In the genomic region with DNA sequence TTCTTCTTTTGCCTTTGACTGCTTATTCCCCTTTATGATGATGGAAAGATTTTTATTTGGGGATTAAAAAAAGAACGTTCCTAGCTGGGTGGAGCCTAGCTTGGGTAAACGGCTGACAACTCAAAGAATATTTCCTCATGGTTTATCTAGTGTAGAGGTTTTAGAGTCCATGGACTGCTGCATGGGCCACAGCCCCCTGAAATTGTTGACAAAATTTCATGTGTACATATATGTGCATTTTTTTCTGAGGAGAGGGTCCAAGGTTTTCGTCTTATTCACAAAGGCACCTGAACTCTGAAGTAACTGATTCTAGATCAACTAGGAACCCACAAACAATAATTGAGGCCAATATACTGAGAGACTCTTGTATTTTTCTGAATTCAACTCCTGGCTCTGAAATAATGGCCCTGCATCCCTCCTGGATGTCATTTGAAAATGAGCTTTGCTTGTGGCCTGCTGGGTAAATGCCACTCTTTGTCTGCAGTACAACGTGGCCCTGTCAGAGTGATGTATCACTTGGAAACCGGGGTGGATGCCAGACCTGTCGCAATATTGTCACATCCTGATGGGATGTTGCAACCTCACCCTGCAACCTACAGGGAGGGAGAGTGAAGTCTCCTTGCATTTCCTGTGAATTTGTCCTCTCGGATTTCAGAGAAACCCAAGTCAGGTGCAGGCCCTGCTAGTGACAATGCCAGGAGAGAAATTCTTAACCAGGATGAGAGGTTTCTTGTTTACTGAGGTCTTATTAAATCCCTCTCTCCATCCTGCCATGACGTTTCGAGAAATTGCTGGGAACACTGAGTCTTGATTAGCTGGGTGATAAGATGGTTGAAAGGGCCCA, we compare ENCODE assay signal across 8 cellular contexts. TPM values are rescaled to one million over a fixed set of nuclear protein-coding genes. Genes with fewer than 3 reads are reported as not detected.
DNase-seq lines count a peak whose midpoint lies in the region; ATAC-seq and TF ChIP-seq lines count a peak whose summit lies in the region.

No MANE protein-coding gene starts in this region.

- H3K9ac ChIP-seq in IMR-90 (ENCODE audit: low read depth, low read length), result no peak overlapping the region; the same call in 1 of the 2 replicates
- no peak overlapping the region for H3K9ac ChIP-seq in MM.1S (ENCODE audit: low read length)

- POLR2A ChIA-PET in IMR-90 (lab: Charles Lee; ENCODE audit: unreplicated experiment), result interaction anchor here (0.5 to 1.4 kb wide), 3 partner anchors 10 to 176 kb away, joined by 3 to 5 read pairs (median 3); no protein-coding TSS in a partner anchor
- POLR2A ChIA-PET in activated B cell treated with CpG ODN at 0.5 μM for 24 hours (lab: Charles Lee), result interaction anchor here (0.6 to 5.3 kb wide), 8 partner anchors 11 to 215 kb away, joined by 3 to 38 read pairs (median 9); partner anchors contain the start of gene EHF
- POLR2A ChIA-PET in T-cell (lab: Charles Lee), result interaction anchor here in 1 of 2 donors (0.6 kb wide), 1 partner anchor 10 kb away, joined by 3 read pairs; no protein-coding TSS in a partner anchor

- in situ Hi-C loops in IMR-90 (cut with MboI; ENCODE audit: low sequenced_read_pairs), result no loop called here

- peaks cover 11% of the 10 kb centered on the region for H3K4me1 ChIP-seq in IMR-90 (ENCODE audit: control insufficient read depth, insufficient read depth, low read length)
- H3K4me1 ChIP-seq in MM.1S (ENCODE audit: low read length), result peaks cover 9% of the 10 kb centered on the region

- BruUV-seq in IMR-90 (replicated peaks; lab: Mats Ljungman, UMichigan), result no TSS peak

- no peaks in the 10 kb centered on the region for H3K79me1 ChIP-seq in IMR-90 (ENCODE audit: low read depth in 1 of 2, low read length in 2 of 2)

- peak overlapping the region; percentile 85 for H2BK5ac ChIP-seq in IMR-90 (ENCODE audit: low read depth, low read length, poor library complexity, severe bottlenecking)

- H3K4me3 ChIP-seq in IMR-90 (ENCODE audit: insufficient read depth, low read depth, low read length) (no peak overlapping the region), MM.1S (ENCODE audit: low read length) (no peak overlapping the region)

- H2AK9ac ChIP-seq in IMR-90 (replicated peaks; ENCODE audit: low read depth, low read length, poor library complexity), result peak overlapping the region; percentile 50

- H3K56ac ChIP-seq in IMR-90 (ENCODE audit: extremely low read depth, insufficient read depth, low read length), result peak overlapping the region; percentile 88

- ATAC-seq in IMR-90 (ENCODE audit: low read depth) (peak; percentile 2; the same call in 1 of the 2 replicates), activated B cell treated with CpG ODN at 0.5 μM for 24 hours (ENCODE audit: low read depth) (no peak), left colon (peak; percentile 22), T-cell (replicated peaks in 1 of 4) (no peak), HG02852 (IDR thresholded peaks at IDR 0.05; ENCODE audit: unreplicated experiment) (no peak)

- peak overlapping the region; percentile 79 for H3K14ac ChIP-seq in IMR-90 (replicated peaks; ENCODE audit: low read depth, low read length)

- CTCF ChIA-PET in IMR-90 (lab: Yijun Ruan, JAX), result interaction anchor here (1.4 to 1.8 kb wide), 2 partner anchors 9 to 68 kb away, joined by 3 to 14 read pairs; no protein-coding TSS in a partner anchor
- CTCF ChIA-PET in activated B cell treated with CpG ODN at 0.5 μM for 24 hours (lab: Charles Lee), result interaction anchor here (1.4 to 4.8 kb wide), 5 partner anchors 20 to 234 kb away, joined by 3 to 79 read pairs (median 3); no protein-coding TSS in a partner anchor
- CTCF ChIA-PET in T-cell (lab: Charles Lee), result no interaction called here

- intact Hi-C loops in IMR-90 (cut with micrococcal nuclease), result no loop called here
- intact Hi-C loops in activated B cell treated with CpG ODN at 0.5 μM for 24 hours (cut with micrococcal nuclease), result loop anchor here (1.0 to 5.0 kb wide), 6 partner anchors 20 to 388 kb away; partner anchors contain the start of genes APIP, ELF5 and PDHX
- intact Hi-C loops in left colon (cut with DNase I, micrococcal nuclease), result no loop called here

- TF ChIP-seq RAD21 in IMR-90 (IDR thresholded peaks at IDR 0.05; ENCODE audit: low read length), result no peak

- H2AFZ ChIP-seq in IMR-90 (replicated peaks; ENCODE audit: low read length, poor library complexity), result peak overlapping the region; percentile 73
- H2AFZ ChIP-seq in MM.1S (ENCODE audit: low read length), result no peak overlapping the region

- peak overlapping the region; percentile 62; the same call in 2 of the 3 replicates for H2BK15ac ChIP-seq in IMR-90 (ENCODE audit: low read depth, low read length)

- DNase-seq in A172 (ENCODE audit: low spot score), result peak; percentile 77
- peak; percentile 66 for DNase-seq in IMR-90
- DNase-seq in activated B cell treated with CpG ODN at 0.5 μM for 24 hours, result no peak
- peak in 1 of 2 donors; percentile 50 for DNase-seq in left colon
- DNase-seq in activated CD8-positive, alpha-beta memory T cell treated with anti-CD3 and anti-CD28 coated beads, Interleukin-2, amount 50 U/mL, for 4 hours, result no peak
- DNase-seq in T-cell, result no peak
- no peak for DNase-seq in MM.1S

- peak overlapping the region; percentile 33 for H2AK5ac ChIP-seq in IMR-90 (ENCODE audit: low read depth, low read length)

- peak overlapping the region; percentile 96 for H2BK120ac ChIP-seq in IMR-90 (ENCODE audit: low read depth, low read length)

- H3K9me3 Mint-ChIP-seq in activated B cell treated with CpG ODN at 0.5 μM for 24 hours (no peaks in the 10 kb centered on the region), T-cell (no peaks in the 10 kb centered on the region)

- peak overlapping the region; percentile 86 for H4K91ac ChIP-seq in IMR-90 (ENCODE audit: insufficient read depth, low read depth, low read length)

- H3K18ac ChIP-seq in IMR-90 (ENCODE audit: low read depth, low read length), result peak overlapping the region; percentile 70; the same call in 1 of the 2 replicates

- H3F3A ChIP-seq in MM.1S (ENCODE audit: insufficient read depth, low read length), result 0 out of 2 replicates have a peak, but pooled peaks cover 4% of the 10 kb centered on the region

- H3K9me2 ChIP-seq in MM.1S (replicated peaks; ENCODE audit: insufficient read depth, low read length), result no peaks in the 10 kb centered on the region

- peak overlapping the region; percentile 82 for H3K23ac ChIP-seq in IMR-90 (ENCODE audit: low read depth, low read length)

- no peaks in the 10 kb centered on the region for H4K20me1 ChIP-seq in IMR-90 (ENCODE audit: insufficient read depth, low read length)
- no peaks in the 10 kb centered on the region for H4K20me1 ChIP-seq in MM.1S (ENCODE audit: insufficient read depth, low read length)

- TF ChIP-seq CTCF in IMR-90 (conservative IDR thresholded peaks at IDR 0.05; ENCODE audit: low read depth, low read length) (no peak), activated B cell treated with CpG ODN at 0.5 μM for 24 hours (IDR thresholded peaks at IDR 0.05) (no peak), MM.1S (IDR thresholded peaks at IDR 0.05; ENCODE audit: low read length) (no peak)

- H3K79me2 ChIP-seq in MM.1S (ENCODE audit: low read length), result no peaks in the 10 kb centered on the region

- H3K27me3 ChIP-seq in IMR-90 (ENCODE audit: control insufficient read depth, insufficient read depth, low read length), result no peaks in the 10 kb centered on the region
- no peaks in the 10 kb centered on the region for H3K27me3 ChIP-seq in MM.1S (replicated peaks; ENCODE audit: insufficient read depth, low read length)

- H4K5ac ChIP-seq in IMR-90 (ENCODE audit: low read depth, low read length), result peak overlapping the region; percentile 33; the same call in 1 of the 2 replicates

- peaks cover 17% of the 10 kb centered on the region for H3K9me1 ChIP-seq in IMR-90 (ENCODE audit: insufficient read depth, low read length)

- peak overlapping the region; percentile 80 for H3K27ac Mint-ChIP-seq in activated B cell treated with CpG ODN at 0.5 μM for 24 hours
- H3K27ac Mint-ChIP-seq in T-cell, result no peak overlapping the region

- H3K4me2 ChIP-seq in IMR-90 (ENCODE audit: low read depth, low read length) (peak overlapping the region; percentile 4; the same call in 1 of the 2 replicates), MM.1S (ENCODE audit: low read depth, low read length) (no peak overlapping the region)

- H4K8ac ChIP-seq in IMR-90 (ENCODE audit: low read depth in 2 of 2, low read length in 2 of 2), result peak overlapping the region; percentile 2 to 86

- no peaks in the 10 kb centered on the region for H3K36me3 Mint-ChIP-seq in activated B cell treated with CpG ODN at 0.5 μM for 24 hours (ENCODE audit: low read depth)
- H3K36me3 Mint-ChIP-seq in T-cell, result no peaks in the 10 kb centered on the region

- no peaks in the 10 kb centered on the region for H3K27me3 Mint-ChIP-seq in activated B cell treated with CpG ODN at 0.5 μM for 24 hours
- peaks cover 31 to 35% of the 10 kb centered on the region in 2 donors for H3K27me3 Mint-ChIP-seq in T-cell

- dilution Hi-C loops in IMR-90 (cut with HindIII; ENCODE audit: low sequenced_read_pairs, unreplicated experiment), result no loop called here

- peak overlapping the region; percentile 93 for H3K4ac ChIP-seq in IMR-90 (ENCODE audit: low read depth, low read length)

- 17% methylated on average over 1 of the region's 9 CpGs; no CpG with 5 or more reads in 1 of the 2 experiments for whole genome bisulfite sequencing in IMR-90 (ENCODE audit: extremely low coverage in 2 of 2, insufficient read length in 1 of 2), 2 experiments

- no peak; the same call in 1 of the 2 replicates for TF ChIP-seq POLR2A in IMR-90 (IDR thresholded peaks at IDR 0.05; ENCODE audit: low read depth, low read length)

- H3K9me3 ChIP-seq in IMR-90 (ENCODE audit: control insufficient read depth, insufficient read depth, low read length) (no peaks in the 10 kb centered on the region), MM.1S (replicated peaks; ENCODE audit: insufficient read depth, low read length) (no peaks in the 10 kb centered on the region)

- H3K27ac ChIP-seq in IMR-90 (ENCODE audit: insufficient read depth, low read length), result peak overlapping the region; percentile 40
- no peak overlapping the region for H3K27ac ChIP-seq in MM.1S (ENCODE audit: low read length)

- H3K36me3 ChIP-seq in IMR-90 (ENCODE audit: control insufficient read depth, insufficient read depth, low read length) (no peaks in the 10 kb centered on the region), MM.1S (replicated peaks; ENCODE audit: insufficient read depth, low read length) (no peaks in the 10 kb centered on the region)

- peak overlapping the region; percentile 96 for H2BK20ac ChIP-seq in IMR-90 (ENCODE audit: low read depth, low read length)

- peaks cover 51% of the 10 kb centered on the region for H3K4me1 Mint-ChIP-seq in activated B cell treated with CpG ODN at 0.5 μM for 24 hours
- peaks cover 29 to 41% (median 40%) of the 10 kb centered on the region in 3 donors for H3K4me1 Mint-ChIP-seq in T-cell

- H3K4me3 Mint-ChIP-seq in activated B cell treated with CpG ODN at 0.5 μM for 24 hours (no peak overlapping the region), T-cell (no peak overlapping the region)

RNA-seq across cellular contexts. Expression of gene EHF, which starts 33.8 kb away (rescaled TPM):
- total RNA-seq in A172 (2014; rRNA removed; shearing (Covaris generic)), result 0.14 TPM in 1 of 2 replicates, not detected in the other
- under 0.01 TPM in 1 of 2 replicates, not detected in the other for total RNA-seq in IMR-90 (2012; rRNA removed)
- polyA plus RNA-seq in IMR-90 (2012; rRNA removed), result not detected in 2 replicates
- not detected in 2 replicates for polyA plus RNA-seq in IMR-90 (2012; cell fraction: cytosol; rRNA removed)
- not detected in 2 replicates for polyA plus RNA-seq in IMR-90 (2012; cell fraction: nucleus; rRNA removed; ENCODE audit: low replicate concordance)
- 1.1 and 1.4 TPM in 2 replicates for total RNA-seq in activated B cell treated with CpG ODN at 0.5 μM for 24 hours
- 100 to 1,000 TPM; 226 to 394 TPM for total RNA-seq in left colon
- total RNA-seq in T-cell, result under 1 TPM in 3 of 5 donors, not detected in 2; 0.30 to 0.47 (median 0.43) TPM

Comparison
In these comparisons a context has a peak if more than half of its experiments do, and no peak if none do; other contexts are left out.
1. DNase-seq: peak in A172 (single experiment) and IMR-90 (single experiment); none in activated B cell treated with CpG ODN at 0.5 μM for 24 hours (single experiment), activated CD8-positive, alpha-beta memory T cell treated with anti-CD3 and anti-CD28 coated beads, Interleukin-2, amount 50 U/mL, for 4 hours (single experiment), T-cell (0 of 34) and MM.1S (single experiment).
2. ATAC-seq: peak in IMR-90 (single experiment) and left colon (single experiment); none in activated B cell treated with CpG ODN at 0.5 μM for 24 hours (single experiment), T-cell (0 of 4) and HG02852 (single experiment).
3. RNA of gene EHF, which starts 33.8 kb away (total RNA-seq): 226 to 394 TPM in left colon; 1.1 to 1.4 TPM in activated B cell treated with CpG ODN at 0.5 μM for 24 hours, 0.30 to 0.47 TPM in T-cell, 0.14 TPM in A172 and under 0.01 TPM in IMR-90; every median in the first group is over 10 times any median in the second.
4. CTCF ChIA-PET loops: an anchor here in IMR-90 (1.4 to 1.8 kb wide) and activated B cell treated with CpG ODN at 0.5 μM for 24 hours (1.4 to 4.8 kb wide); none called in T-cell.